Comparison of ENCODE assay signal across 8 cellular contexts in the genomic region with DNA sequence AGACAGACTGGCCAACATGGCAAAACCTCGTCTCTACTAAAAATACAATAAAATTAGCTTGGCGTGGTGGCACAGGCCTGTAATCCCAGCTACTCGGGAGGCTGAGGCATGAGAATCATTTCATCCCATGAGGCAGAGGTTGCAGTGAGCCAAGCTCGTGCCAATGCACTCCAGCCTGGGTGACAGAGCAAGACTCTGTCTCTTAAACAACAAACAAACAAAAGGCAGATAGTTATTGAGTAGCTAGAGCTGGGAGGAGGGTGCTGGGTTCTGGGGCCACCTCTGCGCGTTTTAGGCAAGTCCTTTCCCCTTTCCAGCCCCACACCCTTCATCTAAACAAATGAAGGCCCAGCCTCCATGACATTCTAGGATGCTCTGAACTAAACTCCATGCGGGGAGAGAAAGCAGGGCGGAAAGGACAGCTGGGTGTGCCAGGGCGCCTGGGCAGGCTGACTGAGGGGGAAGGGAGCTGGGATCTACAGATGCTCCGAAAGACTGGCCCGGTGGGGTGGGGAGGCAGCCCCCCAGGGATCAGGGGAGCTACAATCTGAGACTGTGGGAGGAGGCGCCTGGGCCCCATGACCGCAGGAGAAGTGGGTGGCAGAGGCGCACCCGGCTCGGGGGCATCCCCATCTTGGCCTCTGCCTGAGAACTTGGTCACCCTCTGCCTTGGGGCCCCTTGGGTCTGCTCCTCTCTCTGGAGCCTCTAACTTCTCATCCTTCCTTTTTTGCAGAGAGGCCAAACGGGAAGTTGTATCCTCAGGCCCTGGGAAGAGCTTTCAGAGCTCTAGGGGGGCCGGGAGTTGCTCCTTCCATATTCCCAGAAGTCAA. TPM values are rescaled to one million over a fixed set of nuclear protein-coding genes. Genes with fewer than 3 reads are reported as not detected.
DNase-seq lines count a peak whose midpoint lies in the region; ATAC-seq, FAIRE-seq and TF ChIP-seq lines count a peak whose summit lies in the region.

No MANE protein-coding gene starts in this region.

- H3K36me3 Mint-ChIP-seq in activated CD4-positive, alpha-beta T cell treated with anti-CD3 and anti-CD28 coated beads, Interleukin-2, amount 10 ng/mL, durations not matched to agents 7 days and 5 days (ENCODE audit: low read depth) = peaks cover 57% of the 10 kb centered on the region

- peaks cover 0 to 20% (median 0%) of the 10 kb centered on the region in 9 donors for H3K36me3 ChIP-seq in heart right ventricle

- peak overlapping the region in 1 of 10 donors; percentile 87 for H3K27ac ChIP-seq in heart right ventricle

- FAIRE-seq in urothelium cell line (lab: Jason Lieb, UNC) = no peak

- no peaks in the 10 kb centered on the region for H3K27me3 Mint-ChIP-seq in activated CD4-positive, alpha-beta T cell treated with anti-CD3 and anti-CD28 coated beads, Interleukin-2, amount 10 ng/mL, durations not matched to agents 7 days and 5 days

- POLR2A ChIA-PET in activated CD4-positive, alpha-beta T cell treated with anti-CD3 and anti-CD28 coated beads, Interleukin-2, amount 10 ng/mL, durations not matched to agents 7 days and 5 days (lab: Charles Lee) = interaction anchor here (0.7 to 2.8 kb wide), 3 partner anchors 11 to 56 kb away, joined by 3 to 23 read pairs (median 3); no protein-coding TSS in a partner anchor

- intact Hi-C loops in heart right ventricle (cut with DNase I) = no loop called here

- H3K27ac Mint-ChIP-seq in activated CD4-positive, alpha-beta T cell treated with anti-CD3 and anti-CD28 coated beads, Interleukin-2, amount 10 ng/mL, durations not matched to agents 7 days and 5 days = peak overlapping the region; percentile 92

- peaks cover 0 to 56% (median 30%) of the 10 kb centered on the region in 7 donors for H3K27me3 ChIP-seq in heart right ventricle

- no peak for TF ChIP-seq CTCF in heart right ventricle (IDR thresholded peaks at IDR 0.05)

- H3K4me3 Mint-ChIP-seq in activated CD4-positive, alpha-beta T cell treated with anti-CD3 and anti-CD28 coated beads, Interleukin-2, amount 10 ng/mL, durations not matched to agents 7 days and 5 days = peak overlapping the region; percentile 99

- ATAC-seq in HG02571 (IDR thresholded peaks at IDR 0.05; ENCODE audit: unreplicated experiment) (peak; percentile 44), heart right ventricle (peak in 6 of 8 donors; percentile 21 to 61 (median 40))

- no peaks in the 10 kb centered on the region for H3K9me3 ChIP-seq in heart right ventricle

- peaks cover 63% of the 10 kb centered on the region for H3K4me1 Mint-ChIP-seq in activated CD4-positive, alpha-beta T cell treated with anti-CD3 and anti-CD28 coated beads, Interleukin-2, amount 10 ng/mL, durations not matched to agents 7 days and 5 days

- H3K9me3 Mint-ChIP-seq in activated CD4-positive, alpha-beta T cell treated with anti-CD3 and anti-CD28 coated beads, Interleukin-2, amount 10 ng/mL, durations not matched to agents 7 days and 5 days = no peaks in the 10 kb centered on the region

- DNase-seq in activated CD4-positive, alpha-beta T cell treated with anti-CD3 and anti-CD28 coated beads, Interleukin-2, amount 10 ng/mL, durations not matched to agents 7 days and 5 days = peak; percentile 34
- DNase-seq in heart right ventricle = peak in 1 of 2 donors; percentile 15
- peak; percentile 83 for DNase-seq in stimulated activated CD8-positive, alpha-beta memory T cell treated with anti-CD3 and anti-CD28 coated beads, Interleukin-4, amount 100 ng/mL, for 48 hours
- DNase-seq in DMS153 treated with DMSO at 0.1 percent for 48 hours (lab: John Stamatoyannopoulos, UW; ENCODE audit: unreplicated experiment) = no peak
- no peak for DNase-seq in hepatic stellate cell (ENCODE audit: low spot score)
- no peak for DNase-seq in iPS-NIHi11 (ENCODE audit: low spot score)
- DNase-seq in urothelium cell line (ENCODE audit: low spot score) = no peak

- 64 to 72% methylated on average over 18 of the region's 18 CpGs for WGBS in heart right ventricle, 2 donors

- peak overlapping the region in 6 of 10 donors; percentile 1 to 55 (median 12) for H3K4me3 ChIP-seq in heart right ventricle

- peaks cover 0 to 47% (median 0%) of the 10 kb centered on the region in 9 donors for H3K4me1 ChIP-seq in heart right ventricle

- CTCF ChIA-PET in activated CD4-positive, alpha-beta T cell treated with anti-CD3 and anti-CD28 coated beads, Interleukin-2, amount 10 ng/mL, durations not matched to agents 7 days and 5 days (lab: Charles Lee) = interaction anchor here (0.6 to 3.3 kb wide), 11 partner anchors 9 to 142 kb away, joined by 3 to 21 read pairs (median 4); partner anchors contain the start of genes DCTPP1 and ZNF688

RNA-seq across cellular contexts. Expression of gene ITGAL, which starts 0.9 kb away (rescaled TPM):
- 100 to 1,000 TPM; 521 to 598 TPM for total RNA-seq in activated CD4-positive, alpha-beta T cell treated with anti-CD3 and anti-CD28 coated beads, Interleukin-2, amount 10 ng/mL, durations not matched to agents 7 days and 5 days
- 10 to 100 TPM in 1 of 10 donors, 1 to 10 TPM in 7, under 1 TPM in 2; 0.79 to 18.2 (median 1.9) TPM for total RNA-seq in heart right ventricle
- polyA plus RNA-seq in heart right ventricle = 1 to 10 TPM in 1 of 2 donors, under 1 TPM in 1; 0.52 to 1.2 TPM

RNA-seq across cellular contexts. Expression of gene SEPHS2, which starts 27.8 kb away (rescaled TPM):
- total RNA-seq in activated CD4-positive, alpha-beta T cell treated with anti-CD3 and anti-CD28 coated beads, Interleukin-2, amount 10 ng/mL, durations not matched to agents 7 days and 5 days = 10 to 100 TPM; 52.2 to 58.9 TPM
- total RNA-seq in heart right ventricle = 10 to 100 TPM; 23.5 to 49.3 (median 29.3) TPM
- polyA plus RNA-seq in heart right ventricle = 10 to 100 TPM; 17.3 to 47.0 TPM

RNA-seq across cellular contexts. Expression of gene DCTPP1, which starts 43.6 kb away (rescaled TPM):
- 10 to 100 TPM; 48.4 to 51.4 TPM for total RNA-seq in activated CD4-positive, alpha-beta T cell treated with anti-CD3 and anti-CD28 coated beads, Interleukin-2, amount 10 ng/mL, durations not matched to agents 7 days and 5 days
- 10 to 100 TPM; 22.8 to 39.9 (median 29.7) TPM for total RNA-seq in heart right ventricle
- 10 to 100 TPM; 12.0 to 42.6 TPM for polyA plus RNA-seq in heart right ventricle

RNA-seq across cellular contexts. Expression of gene ZNF768, which starts 52.9 kb away (rescaled TPM):
- total RNA-seq in activated CD4-positive, alpha-beta T cell treated with anti-CD3 and anti-CD28 coated beads, Interleukin-2, amount 10 ng/mL, durations not matched to agents 7 days and 5 days = 1 to 10 TPM; 1.9 to 2.6 TPM
- total RNA-seq in heart right ventricle = 10 to 100 TPM; 36.0 to 71.7 (median 43.3) TPM
- polyA plus RNA-seq in heart right ventricle = 10 to 100 TPM; 51.8 to 75.1 TPM

Comparison
In these comparisons a context has a peak if more than half of its experiments do, and no peak if none do; other contexts are left out.
1. DNase-seq: peak in activated CD4-positive, alpha-beta T cell treated with anti-CD3 and anti-CD28 coated beads, Interleukin-2, amount 10 ng/mL, durations not matched to agents 7 days and 5 days (single experiment) and stimulated activated CD8-positive, alpha-beta memory T cell treated with anti-CD3 and anti-CD28 coated beads, Interleukin-4, amount 100 ng/mL, for 48 hours (single experiment); none in DMS153 treated with DMSO at 0.1 percent for 48 hours (single experiment), hepatic stellate cell (single experiment), iPS-NIHi11 (single experiment) and urothelium cell line (single experiment).
2. RNA of gene ITGAL, which starts 0.9 kb away (total RNA-seq): 521 to 598 TPM in activated CD4-positive, alpha-beta T cell treated with anti-CD3 and anti-CD28 coated beads, Interleukin-2, amount 10 ng/mL, durations not matched to agents 7 days and 5 days; 0.79 to 18.2 TPM in heart right ventricle; every median in the first group is over 10 times any median in the second.